ENCODE assay signal across 2 cellular contexts in the genomic region with DNA sequence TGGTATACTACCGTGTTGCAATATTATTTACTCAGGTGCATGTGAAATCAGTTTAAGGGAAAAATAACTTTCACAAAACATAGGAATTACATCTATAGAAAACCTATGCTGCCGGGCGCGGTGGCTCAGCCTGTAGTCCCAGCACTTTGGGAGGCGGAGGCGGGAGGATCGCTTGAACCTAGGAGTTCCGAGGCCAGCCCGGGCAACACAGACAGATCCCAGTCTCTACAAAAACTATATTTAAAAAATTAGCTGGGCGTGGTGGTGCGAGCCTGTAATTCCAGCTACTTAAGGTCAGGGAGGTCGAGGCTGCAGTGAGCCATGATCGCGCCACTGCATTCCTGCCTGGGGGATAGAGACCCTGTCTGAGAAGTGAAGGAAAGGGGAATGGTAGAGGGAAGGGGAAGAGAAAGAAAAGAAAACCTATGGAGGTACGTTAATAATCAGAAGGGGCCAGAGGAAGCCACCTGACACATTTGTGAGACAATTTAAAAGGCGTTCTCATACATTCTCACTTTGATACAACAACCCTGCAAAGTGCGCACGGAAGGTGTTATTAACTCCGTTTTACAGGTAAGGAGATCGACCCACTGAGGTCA.
TF ChIP-seq lines count a peak whose summit lies in the region.

No MANE protein-coding gene starts in this region.

TF ChIP-seq in K562, 482 proteins besides CTCF, POLR2A, EP300 and RAD21 (continued from another document and continues in another):
- TF ChIP-seq, protein P1, sequence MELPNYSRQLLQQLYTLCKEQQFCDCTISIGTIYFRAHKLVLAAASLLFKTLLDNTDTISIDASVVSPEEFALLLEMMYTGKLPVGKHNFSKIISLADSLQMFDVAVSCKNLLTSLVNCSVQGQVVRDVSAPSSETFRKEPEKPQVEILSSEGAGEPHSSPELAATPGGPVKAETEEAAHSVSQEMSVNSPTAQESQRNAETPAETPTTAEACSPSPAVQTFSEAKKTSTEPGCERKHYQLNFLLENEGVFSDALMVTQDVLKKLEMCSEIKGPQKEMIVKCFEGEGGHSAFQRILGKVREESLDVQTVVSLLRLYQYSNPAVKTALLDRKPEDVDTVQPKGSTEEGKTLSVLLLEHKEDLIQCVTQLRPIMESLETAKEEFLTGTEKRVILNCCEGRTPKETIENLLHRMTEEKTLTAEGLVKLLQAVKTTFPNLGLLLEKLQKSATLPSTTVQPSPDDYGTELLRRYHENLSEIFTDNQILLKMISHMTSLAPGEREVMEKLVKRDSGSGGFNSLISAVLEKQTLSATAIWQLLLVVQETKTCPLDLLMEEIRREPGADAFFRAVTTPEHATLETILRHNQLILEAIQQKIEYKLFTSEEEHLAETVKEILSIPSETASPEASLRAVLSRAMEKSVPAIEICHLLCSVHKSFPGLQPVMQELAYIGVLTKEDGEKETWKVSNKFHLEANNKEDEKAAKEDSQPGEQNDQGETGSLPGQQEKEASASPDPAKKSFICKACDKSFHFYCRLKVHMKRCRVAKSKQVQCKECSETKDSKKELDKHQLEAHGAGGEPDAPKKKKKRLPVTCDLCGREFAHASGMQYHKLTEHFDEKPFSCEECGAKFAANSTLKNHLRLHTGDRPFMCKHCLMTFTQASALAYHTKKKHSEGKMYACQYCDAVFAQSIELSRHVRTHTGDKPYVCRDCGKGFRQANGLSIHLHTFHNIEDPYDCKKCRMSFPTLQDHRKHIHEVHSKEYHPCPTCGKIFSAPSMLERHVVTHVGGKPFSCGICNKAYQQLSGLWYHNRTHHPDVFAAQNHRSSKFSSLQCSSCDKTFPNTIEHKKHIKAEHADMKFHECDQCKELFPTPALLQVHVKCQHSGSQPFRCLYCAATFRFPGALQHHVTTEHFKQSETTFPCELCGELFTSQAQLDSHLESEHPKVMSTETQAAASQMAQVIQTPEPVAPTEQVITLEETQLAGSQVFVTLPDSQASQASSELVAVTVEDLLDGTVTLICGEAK (IDR thresholded peaks at IDR 0.05), result 0 out of 2 replicates have a peak, but pooled peaks have one; percentile 13
- TF ChIP-seq, protein P1 (CRISPR knock-in tag; IDR thresholded peaks at IDR 0.05), result no peak
- TF ChIP-seq LCOR (CRISPR knock-in tag; IDR thresholded peaks at IDR 0.05) (0 out of 2 replicates have a peak, but pooled peaks have one; percentile 38), CBX3 (IDR thresholded peaks at IDR 0.05; ENCODE audit: borderline replicate concordance in 1 of 2, low read length in 2 of 2) (no peak), ZNF121 (CRISPR knock-in tag; conservative IDR thresholded peaks at IDR 0.05) (peak; percentile 53), HDGF (IDR thresholded peaks at IDR 0.05) (0 out of 2 replicates have a peak, but pooled peaks have one; percentile 53), ARID1B (IDR thresholded peaks at IDR 0.05) (peak; percentile 32; the same call in 1 of the 2 replicates), ZNF57 (CRISPR knock-in tag; IDR thresholded peaks at IDR 0.05) (no peak)
- TF ChIP-seq, protein P2, sequence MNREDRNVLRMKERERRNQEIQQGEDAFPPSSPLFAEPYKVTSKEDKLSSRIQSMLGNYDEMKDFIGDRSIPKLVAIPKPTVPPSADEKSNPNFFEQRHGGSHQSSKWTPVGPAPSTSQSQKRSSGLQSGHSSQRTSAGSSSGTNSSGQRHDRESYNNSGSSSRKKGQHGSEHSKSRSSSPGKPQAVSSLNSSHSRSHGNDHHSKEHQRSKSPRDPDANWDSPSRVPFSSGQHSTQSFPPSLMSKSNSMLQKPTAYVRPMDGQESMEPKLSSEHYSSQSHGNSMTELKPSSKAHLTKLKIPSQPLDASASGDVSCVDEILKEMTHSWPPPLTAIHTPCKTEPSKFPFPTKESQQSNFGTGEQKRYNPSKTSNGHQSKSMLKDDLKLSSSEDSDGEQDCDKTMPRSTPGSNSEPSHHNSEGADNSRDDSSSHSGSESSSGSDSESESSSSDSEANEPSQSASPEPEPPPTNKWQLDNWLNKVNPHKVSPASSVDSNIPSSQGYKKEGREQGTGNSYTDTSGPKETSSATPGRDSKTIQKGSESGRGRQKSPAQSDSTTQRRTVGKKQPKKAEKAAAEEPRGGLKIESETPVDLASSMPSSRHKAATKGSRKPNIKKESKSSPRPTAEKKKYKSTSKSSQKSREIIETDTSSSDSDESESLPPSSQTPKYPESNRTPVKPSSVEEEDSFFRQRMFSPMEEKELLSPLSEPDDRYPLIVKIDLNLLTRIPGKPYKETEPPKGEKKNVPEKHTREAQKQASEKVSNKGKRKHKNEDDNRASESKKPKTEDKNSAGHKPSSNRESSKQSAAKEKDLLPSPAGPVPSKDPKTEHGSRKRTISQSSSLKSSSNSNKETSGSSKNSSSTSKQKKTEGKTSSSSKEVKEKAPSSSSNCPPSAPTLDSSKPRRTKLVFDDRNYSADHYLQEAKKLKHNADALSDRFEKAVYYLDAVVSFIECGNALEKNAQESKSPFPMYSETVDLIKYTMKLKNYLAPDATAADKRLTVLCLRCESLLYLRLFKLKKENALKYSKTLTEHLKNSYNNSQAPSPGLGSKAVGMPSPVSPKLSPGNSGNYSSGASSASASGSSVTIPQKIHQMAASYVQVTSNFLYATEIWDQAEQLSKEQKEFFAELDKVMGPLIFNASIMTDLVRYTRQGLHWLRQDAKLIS (CRISPR knock-in tag; IDR thresholded peaks at IDR 0.05), result peak; percentile 70; the same call in 1 of the 2 replicates

TF ChIP-seq in HepG2, 621 proteins besides CTCF, POLR2A, EP300 and RAD21 (continued from another document):
- TF ChIP-seq, protein P3, sequence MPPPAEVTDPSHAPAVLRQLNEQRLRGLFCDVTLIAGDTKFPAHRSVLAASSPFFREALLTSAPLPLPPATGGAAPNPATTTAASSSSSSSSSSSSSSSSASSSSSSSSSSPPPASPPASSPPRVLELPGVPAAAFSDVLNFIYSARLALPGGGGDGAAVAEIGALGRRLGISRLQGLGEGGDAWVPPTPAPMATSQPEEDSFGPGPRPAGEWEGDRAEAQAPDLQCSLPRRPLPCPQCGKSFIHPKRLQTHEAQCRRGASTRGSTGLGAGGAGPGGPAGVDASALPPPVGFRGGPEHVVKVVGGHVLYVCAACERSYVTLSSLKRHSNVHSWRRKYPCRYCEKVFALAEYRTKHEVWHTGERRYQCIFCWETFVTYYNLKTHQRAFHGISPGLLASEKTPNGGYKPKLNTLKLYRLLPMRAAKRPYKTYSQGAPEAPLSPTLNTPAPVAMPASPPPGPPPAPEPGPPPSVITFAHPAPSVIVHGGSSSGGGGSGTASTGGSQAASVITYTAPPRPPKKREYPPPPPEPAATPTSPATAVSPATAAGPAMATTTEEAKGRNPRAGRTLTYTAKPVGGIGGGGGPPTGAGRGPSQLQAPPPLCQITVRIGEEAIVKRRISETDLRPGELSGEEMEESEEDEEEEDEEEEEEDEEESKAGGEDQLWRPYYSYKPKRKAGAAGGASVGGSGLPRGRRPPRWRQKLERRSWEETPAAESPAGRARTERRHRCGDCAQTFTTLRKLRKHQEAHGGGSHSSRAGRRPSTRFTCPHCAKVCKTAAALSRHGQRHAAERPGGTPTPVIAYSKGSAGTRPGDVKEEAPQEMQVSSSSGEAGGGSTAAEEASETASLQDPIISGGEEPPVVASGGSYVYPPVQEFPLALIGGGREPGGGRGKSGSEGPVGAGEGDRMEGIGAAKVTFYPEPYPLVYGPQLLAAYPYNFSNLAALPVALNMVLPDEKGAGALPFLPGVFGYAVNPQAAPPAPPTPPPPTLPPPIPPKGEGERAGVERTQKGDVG (CRISPR knock-in tag; IDR thresholded peaks at IDR 0.05; ENCODE audit: borderline replicate concordance), result 0 out of 2 replicates have a peak, but pooled peaks have one; percentile 6
- TF ChIP-seq ZNF121 (CRISPR knock-in tag; IDR thresholded peaks at IDR 0.05), result peak; percentile 96
- TF ChIP-seq, protein P4, sequence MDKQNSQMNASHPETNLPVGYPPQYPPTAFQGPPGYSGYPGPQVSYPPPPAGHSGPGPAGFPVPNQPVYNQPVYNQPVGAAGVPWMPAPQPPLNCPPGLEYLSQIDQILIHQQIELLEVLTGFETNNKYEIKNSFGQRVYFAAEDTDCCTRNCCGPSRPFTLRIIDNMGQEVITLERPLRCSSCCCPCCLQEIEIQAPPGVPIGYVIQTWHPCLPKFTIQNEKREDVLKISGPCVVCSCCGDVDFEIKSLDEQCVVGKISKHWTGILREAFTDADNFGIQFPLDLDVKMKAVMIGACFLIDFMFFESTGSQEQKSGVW (CRISPR knock-in tag; IDR thresholded peaks at IDR 0.05; ENCODE audit: borderline replicate concordance), result no peak
